In genomic region chr6:8181162-8181909, GRCh38 we compare ENCODE assay signal across 17 cellular contexts.
DNase-seq lines count a peak whose midpoint lies in the region; ATAC-seq, FAIRE-seq and TF ChIP-seq lines count a peak whose summit lies in the region.
"Had no signal": no experiment of that assay in that cellular context is flagged by ENCODE, and none has a peak within 500 bp of the region (broad histone marks: within the 10 kb centered on the region; RNA-seq: fewer than 3 reads in every experiment).

No MANE protein-coding gene starts in this region.

- peak; percentile 28 for FAIRE-seq in GM19239 (lab: Jason Lieb, UNC)
- no peak for FAIRE-seq in astrocyte (lab: Jason Lieb, UNC)
- FAIRE-seq: islet of Langerhans had no signal

- H3K36me3 ChIP-seq in Loucy (ENCODE audit: insufficient read depth, low read length) (no peaks in the 10 kb centered on the region), astrocyte (ENCODE audit: insufficient read depth, low read length) (no peaks in the 10 kb centered on the region), neuron (ENCODE audit: insufficient read depth, low read length) (no peaks in the 10 kb centered on the region), left lung (no peaks in the 10 kb centered on the region)
- H3K36me3 ChIP-seq: ovary, spleen had no signal

- H3K4me3 ChIP-seq in Loucy (ENCODE audit: low read length, poor library complexity, severe bottlenecking) (peak overlapping the region; percentile 11), astrocyte (ENCODE audit: insufficient read depth, low read depth, low read length) (no peak overlapping the region), neuron (ENCODE audit: low read length) (no peak overlapping the region), left lung (no peak overlapping the region)
- H3K4me3 ChIP-seq: ovary, spleen had no signal

- no peak overlapping the region for H3K4me2 ChIP-seq in Loucy (ENCODE audit: low read depth, low read length, poor library complexity, severe bottlenecking)
- H3K4me2 ChIP-seq in astrocyte (ENCODE audit: low read length): peak overlapping the region; percentile 78

- H3K79me2 ChIP-seq in Loucy (ENCODE audit: insufficient read depth, low read length) (no peaks in the 10 kb centered on the region), astrocyte (ENCODE audit: insufficient read depth, low read length) (no peaks in the 10 kb centered on the region)

- H3F3A ChIP-seq in Loucy (ENCODE audit: low read depth): no peaks in the 10 kb centered on the region

- no peaks in the 10 kb centered on the region for H3K9me2 ChIP-seq in Loucy (replicated peaks; ENCODE audit: low read depth, low read length)

- ATAC-seq in left lung (no peak), GM18517 (IDR thresholded peaks at IDR 0.05; ENCODE audit: unreplicated experiment) (no peak)

- H3K9me3 ChIP-seq in Loucy (ENCODE audit: insufficient read depth, low read depth, low read length) (no peaks in the 10 kb centered on the region), astrocyte (ENCODE audit: insufficient read depth, low read depth, low read length) (no peaks in the 10 kb centered on the region), neuron (ENCODE audit: low read length) (no peaks in the 10 kb centered on the region), left lung (no peaks in the 10 kb centered on the region)
- H3K9me3 ChIP-seq: ovary, spleen had no signal

- H2AFZ ChIP-seq in Loucy (ENCODE audit: low read length): no peak overlapping the region
- H2AFZ ChIP-seq in astrocyte (ENCODE audit: low read depth, low read length): peak overlapping the region; percentile 29
- peak overlapping the region; percentile 0 for H2AFZ ChIP-seq in neuron (ENCODE audit: low read depth, low read length)

- no peak for TF ChIP-seq CTCF in Loucy (conservative IDR thresholded peaks at IDR 0.05; ENCODE audit: low read length)
- TF ChIP-seq CTCF in astrocyte (IDR thresholded peaks at IDR 0.05; ENCODE audit: insufficient read depth, low read depth, low read length): no peak
- no peak for TF ChIP-seq CTCF in left lung (IDR thresholded peaks at IDR 0.05)

- no peak for DNase-seq in GM19239 (ENCODE audit: insufficient read length, low spot score)
- DNase-seq in astrocyte (ENCODE audit: low read depth): no peak
- no peak for DNase-seq in activated CD4-positive, CD25-positive, alpha-beta regulatory T cell treated with anti-CD3 and anti-CD28 coated beads, Interleukin-2, amount 50 U/mL, for 72 hours
- no peak for DNase-seq in pons (ENCODE audit: low spot score)
- no peak for DNase-seq in left lung
- DNase-seq: Calu3; erythroblast; GDM1; HCEC 1CT; NCI-H1105; spleen; stimulated activated naive CD4-positive, alpha-beta T cell treated with Interleukin-2 at 50 U/mL for 16 hours had no signal

- H4K20me1 ChIP-seq in Loucy (ENCODE audit: insufficient read depth, low read length, poor library complexity, severe bottlenecking) (no peaks in the 10 kb centered on the region), astrocyte (ENCODE audit: insufficient read depth, low read length) (no peaks in the 10 kb centered on the region)

- H3K9ac ChIP-seq in Loucy (ENCODE audit: low read depth, low read length, poor library complexity, severe bottlenecking) (peak overlapping the region; percentile 29), astrocyte (ENCODE audit: low read length) (peak overlapping the region; percentile 52)

- H3K27me3 ChIP-seq in Loucy (ENCODE audit: insufficient read depth, low read length, poor library complexity, severe bottlenecking): no peaks in the 10 kb centered on the region
- H3K27me3 ChIP-seq in astrocyte (ENCODE audit: insufficient read depth, low read length): no peaks in the 10 kb centered on the region
- no peaks in the 10 kb centered on the region for H3K27me3 ChIP-seq in neuron (ENCODE audit: insufficient read depth, low read length)
- no peaks in the 10 kb centered on the region for H3K27me3 ChIP-seq in left lung
- H3K27me3 ChIP-seq: ovary had no signal

- H3K27ac ChIP-seq in astrocyte (ENCODE audit: low read depth, low read length) (peak overlapping the region; percentile 61), left lung (peak overlapping the region in 1 of 2 donors; percentile 5)
- H3K27ac ChIP-seq: ovary had no signal

- H3K27me3 Mint-ChIP-seq in astrocyte (ENCODE audit: low read depth, unreplicated experiment): no peaks in the 10 kb centered on the region

- intact Hi-C loops in left lung (cut with DNase I): no loop called here

- H3K4me3 Mint-ChIP-seq in astrocyte (ENCODE audit: unreplicated experiment): no peak overlapping the region

- no peaks in the 10 kb centered on the region for H3K36me3 Mint-ChIP-seq in astrocyte (ENCODE audit: low read depth, unreplicated experiment)

- peaks cover 27% of the 10 kb centered on the region for H3K4me1 ChIP-seq in Loucy (ENCODE audit: insufficient read depth, low read length, poor library complexity, severe bottlenecking)
- peaks cover 28% of the 10 kb centered on the region for H3K4me1 ChIP-seq in astrocyte (ENCODE audit: insufficient read depth, low read length)
- H3K4me1 ChIP-seq in neuron (ENCODE audit: insufficient read depth, low read length): peaks cover 43% of the 10 kb centered on the region
- peaks cover 0 to 3% of the 10 kb centered on the region in 2 donors for H3K4me1 ChIP-seq in left lung

- no peaks in the 10 kb centered on the region for H3K9me3 Mint-ChIP-seq in astrocyte (ENCODE audit: unreplicated experiment)

- no peak overlapping the region for H3K27ac Mint-ChIP-seq in astrocyte (ENCODE audit: unreplicated experiment)

- H3K4me1 Mint-ChIP-seq in astrocyte (ENCODE audit: low read depth, unreplicated experiment): peaks cover 53% of the 10 kb centered on the region
